Comparison of ENCODE assay signal across 8 cellular contexts in genomic region chr5:36877667-36878420, GRCh38. TPM values are rescaled to one million over a fixed set of nuclear protein-coding genes. Genes with fewer than 3 reads are reported as not detected.
DNase-seq lines count a peak whose midpoint lies in the region; ATAC-seq and TF ChIP-seq lines count a peak whose summit lies in the region.

No MANE protein-coding gene starts in this region.

- TF ChIP-seq CTCF in CD8-positive, alpha-beta T cell (IDR thresholded peaks at IDR 0.05), result no peak
- TF ChIP-seq CTCF in upper lobe of right lung (IDR thresholded peaks at IDR 0.05), result no peak

- H3K9ac ChIP-seq in NT2/D1 (ENCODE audit: insufficient read length, low read depth) (peak overlapping the region; percentile 92), mesendoderm (ENCODE audit: low read length) (peak overlapping the region; percentile 96)

- peaks cover 47% of the 10 kb centered on the region for H3K79me2 ChIP-seq in mesendoderm (ENCODE audit: control insufficient read depth, insufficient read depth, low read length)

- peak overlapping the region; percentile 94 for H3K4me3 Mint-ChIP-seq in CD8-positive, alpha-beta T cell

- no peak overlapping the region for H3K23ac ChIP-seq in mesendoderm (ENCODE audit: low read length)

- peaks cover 58% of the 10 kb centered on the region for H3K4me1 ChIP-seq in CD8-positive, alpha-beta T cell (ENCODE audit: insufficient read depth, low read length)
- no peaks in the 10 kb centered on the region for H3K4me1 ChIP-seq in NT2/D1 (ENCODE audit: insufficient read depth, insufficient read length)
- H3K4me1 ChIP-seq in mesendoderm (ENCODE audit: control insufficient read depth, low read depth, low read length), result peaks cover 3% of the 10 kb centered on the region
- peaks cover 58% of the 10 kb centered on the region for H3K4me1 ChIP-seq in upper lobe of right lung

- H3K4me1 Mint-ChIP-seq in CD8-positive, alpha-beta T cell (ENCODE audit: low read depth), result peaks cover 61% of the 10 kb centered on the region

- peak overlapping the region; percentile 92 for H3K27ac ChIP-seq in CD8-positive, alpha-beta T cell (ENCODE audit: low read depth, low read length)
- H3K27ac ChIP-seq in mesendoderm (ENCODE audit: low read depth, low read length) (peak overlapping the region; percentile 99), upper lobe of right lung (peak overlapping the region; percentile 96)

- H3K18ac ChIP-seq in mesendoderm (ENCODE audit: low read length), result peak overlapping the region; percentile 81

- no peak overlapping the region for H2BK5ac ChIP-seq in mesendoderm (ENCODE audit: low read length)

- H2AK5ac ChIP-seq in mesendoderm (ENCODE audit: low read length), result no peak overlapping the region

- peak; percentile 16 for ATAC-seq in CD8-positive, alpha-beta T cell
- ATAC-seq in upper lobe of right lung (no peak), HG02571 (IDR thresholded peaks at IDR 0.05; ENCODE audit: unreplicated experiment) (no peak)

- peaks cover 23% of the 10 kb centered on the region for H3K36me3 Mint-ChIP-seq in CD8-positive, alpha-beta T cell

- DNase-seq in CD8-positive, alpha-beta T cell, result no peak
- DNase-seq in HCEC 1CT, result peak; percentile 30
- DNase-seq in NT2/D1 (ENCODE audit: low read depth, low spot score), result no peak
- DNase-seq in cerebellar cortex (ENCODE audit: low spot score), result peak; percentile 43
- peak; percentile 53 for DNase-seq in mesendoderm
- DNase-seq in upper lobe of right lung, result no peak
- DNase-seq in NCI-H187 (lab: John Stamatoyannopoulos, UW), result no peak

- no peaks in the 10 kb centered on the region for H3K9me3 Mint-ChIP-seq in CD8-positive, alpha-beta T cell

- no peak overlapping the region for H3K4ac ChIP-seq in mesendoderm (ENCODE audit: low read depth, low read length)

- peak overlapping the region; percentile 90 for H3K56ac ChIP-seq in mesendoderm (ENCODE audit: low read length)

- CTCF ChIA-PET in CD8-positive, alpha-beta T cell (lab: Charles Lee), result interaction anchor here (1.1 to 2.6 kb wide), 2 partner anchors 133 to 148 kb away, joined by 3 to 10 read pairs; no protein-coding TSS in a partner anchor

- peak overlapping the region; percentile 43 for H3K4me2 ChIP-seq in mesendoderm (ENCODE audit: low read length)

- no peaks in the 10 kb centered on the region for H3K36me3 ChIP-seq in CD8-positive, alpha-beta T cell (ENCODE audit: insufficient read depth, low read length)
- H3K36me3 ChIP-seq in NT2/D1 (ENCODE audit: insufficient read depth, insufficient read length, low read length), result no peaks in the 10 kb centered on the region
- no peaks in the 10 kb centered on the region for H3K36me3 ChIP-seq in mesendoderm (ENCODE audit: control insufficient read depth, insufficient read depth, low read length)
- H3K36me3 ChIP-seq in upper lobe of right lung, result no peaks in the 10 kb centered on the region

- no peaks in the 10 kb centered on the region for H3K27me3 ChIP-seq in CD8-positive, alpha-beta T cell (ENCODE audit: insufficient read depth, low read length)
- no peaks in the 10 kb centered on the region for H3K27me3 ChIP-seq in NT2/D1 (ENCODE audit: insufficient read depth, insufficient read length)
- H3K27me3 ChIP-seq in mesendoderm (ENCODE audit: insufficient read depth, low read length, poor library complexity), result no peaks in the 10 kb centered on the region
- H3K27me3 ChIP-seq in upper lobe of right lung, result no peaks in the 10 kb centered on the region

- H2BK120ac ChIP-seq in mesendoderm (ENCODE audit: low read depth, low read length), result no peak overlapping the region

- H4K5ac ChIP-seq in mesendoderm (ENCODE audit: low read length), result no peak overlapping the region

- no peak overlapping the region for H2BK15ac ChIP-seq in mesendoderm (replicated peaks; ENCODE audit: low read depth)

- H4K8ac ChIP-seq in mesendoderm (ENCODE audit: low read depth, low read length), result no peak overlapping the region

- no peaks in the 10 kb centered on the region for H3K27me3 Mint-ChIP-seq in CD8-positive, alpha-beta T cell (ENCODE audit: low read depth)

- no CpG with 5 or more reads among the region's 12 CpGs for WGBS in mesendoderm (ENCODE audit: extremely low coverage, insufficient coverage, low lambda C conversion rate)

- H3K4me3 ChIP-seq in CD8-positive, alpha-beta T cell (ENCODE audit: low read depth, low read length), result peak overlapping the region; percentile 94
- H3K4me3 ChIP-seq in NT2/D1 (ENCODE audit: insufficient read length, low read depth), result peak overlapping the region; percentile 86
- H3K4me3 ChIP-seq in mesendoderm (ENCODE audit: low read length), result peak overlapping the region; percentile 88
- H3K4me3 ChIP-seq in upper lobe of right lung, result peak overlapping the region; percentile 87

- peak overlapping the region; percentile 96 for H3K27ac Mint-ChIP-seq in CD8-positive, alpha-beta T cell

- H3K79me1 ChIP-seq in mesendoderm (ENCODE audit: low read length), result peaks cover 2% of the 10 kb centered on the region

- POLR2A ChIA-PET in CD8-positive, alpha-beta T cell (lab: Charles Lee), result interaction anchor here (0.6 to 3.9 kb wide), 9 partner anchors 10 to 1963 kb away, joined by 3 to 24 read pairs (median 4); partner anchors contain the start of genes BRIX1, NADK2, NUP155 and RAD1

- no peaks in the 10 kb centered on the region for H3K9me3 ChIP-seq in CD8-positive, alpha-beta T cell (ENCODE audit: low read length)
- H3K9me3 ChIP-seq in NT2/D1 (ENCODE audit: insufficient read depth, low read length) (no peaks in the 10 kb centered on the region), upper lobe of right lung (no peaks in the 10 kb centered on the region)

- intact Hi-C loops in CD8-positive, alpha-beta T cell (cut with DNase I, micrococcal nuclease), result loop anchor here (2.0 to 10.0 kb wide), 10 partner anchors 64 to 1961 kb away; partner anchors contain the start of genes LMBRD2 (in 2 of the 2), NUP155 (in 2 of the 2), BRIX1 (in 1 of the 2) and DNAJC21 (in 1 of the 2)
- intact Hi-C loops in upper lobe of right lung (cut with DNase I), result no loop called here

RNA-seq across cellular contexts. Expression of gene NIPBL, which starts 1.3 kb away (rescaled TPM):
- total RNA-seq in CD8-positive, alpha-beta T cell, result 100 to 1,000 TPM; 119 to 127 TPM
- 22.3 TPM for polyA plus RNA-seq in mesendoderm (2013, experiment 1 of 2)
- 23.0 TPM for polyA plus RNA-seq in mesendoderm (2013, experiment 2 of 2)
- 63.0 TPM for total RNA-seq in upper lobe of right lung

Comparison
In these comparisons a context has a peak if more than half of its experiments do, and no peak if none do; other contexts are left out.
1. DNase-seq: peak in HCEC 1CT (single experiment), cerebellar cortex (single experiment) and mesendoderm (single experiment); none in CD8-positive, alpha-beta T cell (0 of 7), NT2/D1 (single experiment), upper lobe of right lung (single experiment) and NCI-H187 (0 of 2).
2. Peak in every context shown above with its lines, with median percentiles within 50 percentile points of each other: H3K27ac ChIP-seq and H3K4me3 ChIP-seq.